In genomic region chr3:35437381-35437780, GRCh38 we compare ENCODE assay signal across 29 cellular contexts.
"Had no signal": no experiment of that assay in that cellular context is flagged by ENCODE, and none has a peak within 500 bp of the region (broad histone marks: within the 10 kb centered on the region; RNA-seq: fewer than 3 reads in every experiment).

No MANE protein-coding gene starts in this region.

- H3K9me3 ChIP-seq: ovary, prostate gland, right lobe of liver, testis, tibial artery, transverse colon, upper lobe of right lung, uterus had no signal

- H3K4me3 ChIP-seq: ovary, prostate gland, right lobe of liver, sigmoid colon, suprapubic skin, testis, tibial artery, transverse colon, upper lobe of right lung, uterus had no signal

- DNase-seq: naive B cell; naive thymus-derived CD8-positive, alpha-beta T cell; nephron progenitor cell; occipital lobe; ovary; retina; right cardiac atrium; right lobe of liver; sigmoid colon; small intestine; stimulated activated CD4-positive, alpha-beta T cell treated with anti-CD3 and anti-CD28 coated beads, Interleukin-15, amount 100 ng/mL, for 24 hours; stimulated activated CD4-positive, alpha-beta T cell treated with anti-CD3 and anti-CD28 coated beads, Interleukin-2, amount 100 ng/mL, for 24 hours; stimulated activated CD4-positive, alpha-beta T cell treated with anti-CD3 and anti-CD28 coated beads, Interleukin-2, amount 100 ng/mL, for 48 hours; stimulated activated CD4-positive, alpha-beta T cell treated with anti-CD3 and anti-CD28 coated beads, Interleukin-4, amount 100 ng/mL, for 24 hours; stimulated activated naive B cell treated with anti-CD40 and anti-IgM and Interleukin-4, amounts not matched to agents 10 μg/mL and 1 μg/mL and 100 μg/mL, for 72 hours; stimulated activated naive CD4-positive, alpha-beta T cell treated with Interleukin-2 at 50 U/mL for 16 hours; substantia nigra; testis; tibial artery; transverse colon; upper lobe of right lung; uterus had no signal

- H3K36me3 Mint-ChIP-seq: naive B cell; naive thymus-derived CD8-positive, alpha-beta T cell; natural killer cell treated with Interleukin-12 subunit alpha and Interleukin-12 subunit beta and Interleukin-15 and Interleukin-18, amount 100 ng/mL, for 72 hours; stimulated activated effector memory CD8-positive, alpha-beta T cell treated with anti-CD3 and anti-CD28 coated beads, Interleukin-12 subunit alpha, Interleukin-12 subunit beta, amount 100 ng/mL, for 72 hours; stimulated activated naive B cell treated with anti-CD40 and anti-IgM and Interleukin-4, amounts not matched to agents 10 μg/mL and 1 μg/mL and 100 μg/mL, for 72 hours had no signal

- H3K27ac ChIP-seq: ovary, parathyroid adenoma, prostate gland, right lobe of liver, sigmoid colon, suprapubic skin, testis, tibial artery, transverse colon, upper lobe of right lung, uterus had no signal

- H3K4me3 Mint-ChIP-seq: naive B cell; naive thymus-derived CD8-positive, alpha-beta T cell; natural killer cell treated with Interleukin-12 subunit alpha and Interleukin-12 subunit beta and Interleukin-15 and Interleukin-18, amount 100 ng/mL, for 72 hours; nephron progenitor cell; neural crest cell; stimulated activated effector memory CD8-positive, alpha-beta T cell treated with anti-CD3 and anti-CD28 coated beads, Interleukin-12 subunit alpha, Interleukin-12 subunit beta, amount 100 ng/mL, for 72 hours; stimulated activated naive B cell treated with anti-CD40 and anti-IgM and Interleukin-4, amounts not matched to agents 10 μg/mL and 1 μg/mL and 100 μg/mL, for 72 hours; stimulated activated naive CD8-positive, alpha-beta T cell treated with anti-CD3 and anti-CD28 coated beads, Interleukin-15, Interleukin-2, amounts not matched to agents 100 ng/mL and 50 ng/mL, for 24 hours had no signal

- H2AFZ ChIP-seq: parathyroid adenoma had no signal

- H3K4me1 ChIP-seq: parathyroid adenoma, prostate gland, right lobe of liver, sigmoid colon, suprapubic skin, testis, tibial artery, transverse colon, upper lobe of right lung, uterus had no signal

- H3K9me3 Mint-ChIP-seq: naive B cell; stimulated activated naive B cell treated with anti-CD40 and anti-IgM and Interleukin-4, amounts not matched to agents 10 μg/mL and 1 μg/mL and 100 μg/mL, for 72 hours; stimulated activated naive CD8-positive, alpha-beta T cell treated with anti-CD3 and anti-CD28 coated beads, Interleukin-15, Interleukin-2, amounts not matched to agents 100 ng/mL and 50 ng/mL, for 24 hours had no signal

- H3K36me3 ChIP-seq: ovary, prostate gland, right lobe of liver, sigmoid colon, suprapubic skin, tibial artery, transverse colon, upper lobe of right lung, uterus had no signal

- H3K9ac ChIP-seq: parathyroid adenoma had no signal

- H3K79me2 ChIP-seq: parathyroid adenoma had no signal

- H3K4me1 Mint-ChIP-seq: naive B cell; naive thymus-derived CD8-positive, alpha-beta T cell; nephron progenitor cell; neural crest cell; stimulated activated effector memory CD8-positive, alpha-beta T cell treated with anti-CD3 and anti-CD28 coated beads, Interleukin-12 subunit alpha, Interleukin-12 subunit beta, amount 100 ng/mL, for 72 hours; stimulated activated naive B cell treated with anti-CD40 and anti-IgM and Interleukin-4, amounts not matched to agents 10 μg/mL and 1 μg/mL and 100 μg/mL, for 72 hours had no signal

- H3K27me3 ChIP-seq: ovary, right lobe of liver, sigmoid colon, suprapubic skin, testis, tibial artery, transverse colon, upper lobe of right lung, uterus had no signal

- H3K27me3 Mint-ChIP-seq: naive B cell; naive thymus-derived CD8-positive, alpha-beta T cell; natural killer cell treated with Interleukin-12 subunit alpha and Interleukin-12 subunit beta and Interleukin-15 and Interleukin-18, amount 100 ng/mL, for 72 hours; stimulated activated naive B cell treated with anti-CD40 and anti-IgM and Interleukin-4, amounts not matched to agents 10 μg/mL and 1 μg/mL and 100 μg/mL, for 72 hours; stimulated activated naive CD8-positive, alpha-beta T cell treated with anti-CD3 and anti-CD28 coated beads, Interleukin-15, Interleukin-2, amounts not matched to agents 100 ng/mL and 50 ng/mL, for 24 hours had no signal

- H3K27ac Mint-ChIP-seq: naive B cell; naive thymus-derived CD8-positive, alpha-beta T cell; natural killer cell treated with Interleukin-12 subunit alpha and Interleukin-12 subunit beta and Interleukin-15 and Interleukin-18, amount 100 ng/mL, for 72 hours; nephron progenitor cell; stimulated activated effector memory CD8-positive, alpha-beta T cell treated with anti-CD3 and anti-CD28 coated beads, Interleukin-12 subunit alpha, Interleukin-12 subunit beta, amount 100 ng/mL, for 72 hours; stimulated activated naive B cell treated with anti-CD40 and anti-IgM and Interleukin-4, amounts not matched to agents 10 μg/mL and 1 μg/mL and 100 μg/mL, for 72 hours; stimulated activated naive CD8-positive, alpha-beta T cell treated with anti-CD3 and anti-CD28 coated beads, Interleukin-15, Interleukin-2, amounts not matched to agents 100 ng/mL and 50 ng/mL, for 24 hours had no signal
